Comparison of ENCODE assay signal across 1 cellular context in the genomic region with DNA sequence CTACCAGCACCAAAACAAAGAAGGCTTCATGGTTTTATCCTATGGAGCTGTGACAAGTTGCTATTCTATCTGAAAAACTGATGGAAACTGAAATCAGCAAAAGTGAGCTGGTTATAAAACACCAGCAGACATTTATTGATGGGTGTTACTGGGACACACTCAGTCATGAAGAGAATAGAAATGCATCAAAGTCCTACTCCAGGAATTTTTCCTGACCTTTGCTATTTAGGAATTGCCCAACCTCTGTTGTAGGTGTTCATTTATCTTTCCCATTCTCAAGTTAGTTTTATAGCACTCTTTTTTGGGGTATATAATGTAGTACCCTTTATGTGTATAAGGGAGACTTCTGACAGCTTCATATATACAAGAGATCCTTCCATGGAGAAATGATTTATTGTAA.
A peak's percentile ranks its signal among the peaks of the same experiment; 100 is the strongest.
TF ChIP-seq lines count a peak whose summit lies in the region.

No MANE protein-coding gene starts in this region.

TF ChIP-seq in HepG2, 621 proteins besides CTCF, POLR2A, EP300 and RAD21 (continued from another document and continues in another):
- TF ChIP-seq, protein P1, sequence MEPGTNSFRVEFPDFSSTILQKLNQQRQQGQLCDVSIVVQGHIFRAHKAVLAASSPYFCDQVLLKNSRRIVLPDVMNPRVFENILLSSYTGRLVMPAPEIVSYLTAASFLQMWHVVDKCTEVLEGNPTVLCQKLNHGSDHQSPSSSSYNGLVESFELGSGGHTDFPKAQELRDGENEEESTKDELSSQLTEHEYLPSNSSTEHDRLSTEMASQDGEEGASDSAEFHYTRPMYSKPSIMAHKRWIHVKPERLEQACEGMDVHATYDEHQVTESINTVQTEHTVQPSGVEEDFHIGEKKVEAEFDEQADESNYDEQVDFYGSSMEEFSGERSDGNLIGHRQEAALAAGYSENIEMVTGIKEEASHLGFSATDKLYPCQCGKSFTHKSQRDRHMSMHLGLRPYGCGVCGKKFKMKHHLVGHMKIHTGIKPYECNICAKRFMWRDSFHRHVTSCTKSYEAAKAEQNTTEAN (CRISPR knock-in tag; conservative IDR thresholded peaks at IDR 0.05) = no peak
- TF ChIP-seq, protein P2, sequence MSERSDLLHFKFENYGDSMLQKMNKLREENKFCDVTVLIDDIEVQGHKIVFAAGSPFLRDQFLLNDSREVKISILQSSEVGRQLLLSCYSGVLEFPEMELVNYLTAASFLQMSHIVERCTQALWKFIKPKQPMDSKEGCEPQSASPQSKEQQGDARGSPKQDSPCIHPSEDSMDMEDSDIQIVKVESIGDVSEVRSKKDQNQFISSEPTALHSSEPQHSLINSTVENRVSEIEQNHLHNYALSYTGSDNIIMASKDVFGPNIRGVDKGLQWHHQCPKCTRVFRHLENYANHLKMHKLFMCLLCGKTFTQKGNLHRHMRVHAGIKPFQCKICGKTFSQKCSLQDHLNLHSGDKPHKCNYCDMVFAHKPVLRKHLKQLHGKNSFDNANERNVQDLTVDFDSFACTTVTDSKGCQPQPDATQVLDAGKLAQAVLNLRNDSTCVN (CRISPR knock-in tag; IDR thresholded peaks at IDR 0.05; ENCODE audit: borderline replicate concordance) = no peak
- TF ChIP-seq FOSL1 (CRISPR knock-in tag; IDR thresholded peaks at IDR 0.05; ENCODE audit: borderline replicate concordance) (no peak), KDM6A (CRISPR knock-in tag; IDR thresholded peaks at IDR 0.05; ENCODE audit: low read depth) (no peak), CEBPG (CRISPR knock-in tag; IDR thresholded peaks at IDR 0.05) (peak; percentile 79), ADNP (CRISPR knock-in tag; IDR thresholded peaks at IDR 0.05) (no peak), HNRNPH1 (optimal IDR thresholded peaks at IDR 0.05; ENCODE audit: low read depth, low read length) (no peak), ZNF567 (CRISPR knock-in tag; IDR thresholded peaks at IDR 0.05; ENCODE audit: borderline replicate concordance) (no peak), ZFYVE20 (CRISPR knock-in tag; IDR thresholded peaks at IDR 0.05; ENCODE audit: borderline replicate concordance, low read depth) (no peak), FOXO1 (CRISPR knock-in tag; IDR thresholded peaks at IDR 0.05) (no peak), TCF12 (IDR thresholded peaks at IDR 0.05) (no peak), TCF12 (CRISPR knock-in tag; IDR thresholded peaks at IDR 0.05) (no peak), ZNF782 (CRISPR knock-in tag; IDR thresholded peaks at IDR 0.05; ENCODE audit: borderline replicate concordance) (no peak), REXO4 (CRISPR knock-in tag; IDR thresholded peaks at IDR 0.05; ENCODE audit: borderline replicate concordance) (no peak), ZNF484 (CRISPR knock-in tag; IDR thresholded peaks at IDR 0.05; ENCODE audit: borderline replicate concordance, low read depth) (no peak), ZNF264 (CRISPR knock-in tag; IDR thresholded peaks at IDR 0.05) (no peak), ZMYM3 (CRISPR knock-in tag; IDR thresholded peaks at IDR 0.05) (no peak), SETDB1 (CRISPR knock-in tag; IDR thresholded peaks at IDR 0.05; ENCODE audit: borderline replicate concordance) (no peak), ZNF766 (CRISPR knock-in tag; IDR thresholded peaks at IDR 0.05; ENCODE audit: borderline replicate concordance) (no peak), STAG1 (CRISPR knock-in tag; IDR thresholded peaks at IDR 0.05) (no peak), DPF2 (CRISPR knock-in tag; IDR thresholded peaks at IDR 0.05; ENCODE audit: borderline replicate concordance, low read depth) (0 out of 2 replicates have a peak, but pooled peaks have one; percentile 23), GTF3A (CRISPR knock-in tag; conservative IDR thresholded peaks at IDR 0.05) (no peak), NR2F2 (IDR thresholded peaks at IDR 0.05; ENCODE audit: borderline replicate concordance, low read depth) (0 out of 2 replicates have a peak, but pooled peaks have one; percentile 38), ZNF530 (CRISPR knock-in tag; IDR thresholded peaks at IDR 0.05; ENCODE audit: low read depth) (no peak), EZH2 (conservative IDR thresholded peaks at IDR 0.05; ENCODE audit: low read depth, low read length) (no peak), CBFB (CRISPR knock-in tag; IDR thresholded peaks at IDR 0.05) (no peak), RBM22 (optimal IDR thresholded peaks at IDR 0.05; ENCODE audit: low read length) (no peak), SPEN (CRISPR knock-in tag; IDR thresholded peaks at IDR 0.05; ENCODE audit: low read depth) (no peak), ZNF556 (CRISPR knock-in tag; IDR thresholded peaks at IDR 0.05; ENCODE audit: borderline replicate concordance) (no peak), CENPT (CRISPR knock-in tag; IDR thresholded peaks at IDR 0.05; ENCODE audit: low read depth) (no peak), NRL (CRISPR knock-in tag; IDR thresholded peaks at IDR 0.05; ENCODE audit: borderline replicate concordance) (no peak), ZNF235 (CRISPR knock-in tag; IDR thresholded peaks at IDR 0.05; ENCODE audit: borderline replicate concordance) (no peak)
- TF ChIP-seq, protein P3, sequence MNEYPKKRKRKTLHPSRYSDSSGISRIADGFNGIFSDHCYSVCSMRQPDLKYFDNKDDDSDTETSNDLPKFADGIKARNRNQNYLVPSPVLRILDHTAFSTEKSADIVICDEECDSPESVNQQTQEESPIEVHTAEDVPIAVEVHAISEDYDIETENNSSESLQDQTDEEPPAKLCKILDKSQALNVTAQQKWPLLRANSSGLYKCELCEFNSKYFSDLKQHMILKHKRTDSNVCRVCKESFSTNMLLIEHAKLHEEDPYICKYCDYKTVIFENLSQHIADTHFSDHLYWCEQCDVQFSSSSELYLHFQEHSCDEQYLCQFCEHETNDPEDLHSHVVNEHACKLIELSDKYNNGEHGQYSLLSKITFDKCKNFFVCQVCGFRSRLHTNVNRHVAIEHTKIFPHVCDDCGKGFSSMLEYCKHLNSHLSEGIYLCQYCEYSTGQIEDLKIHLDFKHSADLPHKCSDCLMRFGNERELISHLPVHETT (CRISPR knock-in tag; conservative IDR thresholded peaks at IDR 0.05) = no peak
- TF ChIP-seq, protein P4, sequence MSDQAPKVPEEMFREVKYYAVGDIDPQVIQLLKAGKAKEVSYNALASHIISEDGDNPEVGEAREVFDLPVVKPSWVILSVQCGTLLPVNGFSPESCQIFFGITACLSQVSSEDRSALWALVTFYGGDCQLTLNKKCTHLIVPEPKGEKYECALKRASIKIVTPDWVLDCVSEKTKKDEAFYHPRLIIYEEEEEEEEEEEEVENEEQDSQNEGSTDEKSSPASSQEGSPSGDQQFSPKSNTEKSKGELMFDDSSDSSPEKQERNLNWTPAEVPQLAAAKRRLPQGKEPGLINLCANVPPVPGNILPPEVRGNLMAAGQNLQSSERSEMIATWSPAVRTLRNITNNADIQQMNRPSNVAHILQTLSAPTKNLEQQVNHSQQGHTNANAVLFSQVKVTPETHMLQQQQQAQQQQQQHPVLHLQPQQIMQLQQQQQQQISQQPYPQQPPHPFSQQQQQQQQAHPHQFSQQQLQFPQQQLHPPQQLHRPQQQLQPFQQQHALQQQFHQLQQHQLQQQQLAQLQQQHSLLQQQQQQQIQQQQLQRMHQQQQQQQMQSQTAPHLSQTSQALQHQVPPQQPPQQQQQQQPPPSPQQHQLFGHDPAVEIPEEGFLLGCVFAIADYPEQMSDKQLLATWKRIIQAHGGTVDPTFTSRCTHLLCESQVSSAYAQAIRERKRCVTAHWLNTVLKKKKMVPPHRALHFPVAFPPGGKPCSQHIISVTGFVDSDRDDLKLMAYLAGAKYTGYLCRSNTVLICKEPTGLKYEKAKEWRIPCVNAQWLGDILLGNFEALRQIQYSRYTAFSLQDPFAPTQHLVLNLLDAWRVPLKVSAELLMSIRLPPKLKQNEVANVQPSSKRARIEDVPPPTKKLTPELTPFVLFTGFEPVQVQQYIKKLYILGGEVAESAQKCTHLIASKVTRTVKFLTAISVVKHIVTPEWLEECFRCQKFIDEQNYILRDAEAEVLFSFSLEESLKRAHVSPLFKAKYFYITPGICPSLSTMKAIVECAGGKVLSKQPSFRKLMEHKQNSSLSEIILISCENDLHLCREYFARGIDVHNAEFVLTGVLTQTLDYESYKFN (CRISPR knock-in tag; conservative IDR thresholded peaks at IDR 0.05) = peak; percentile 62
- TF ChIP-seq, protein P5, sequence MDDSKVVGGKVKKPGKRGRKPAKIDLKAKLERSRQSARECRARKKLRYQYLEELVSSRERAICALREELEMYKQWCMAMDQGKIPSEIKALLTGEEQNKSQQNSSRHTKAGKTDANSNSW (CRISPR knock-in tag; IDR thresholded peaks at IDR 0.05; ENCODE audit: borderline replicate concordance) = no peak
- TF ChIP-seq, protein P6, sequence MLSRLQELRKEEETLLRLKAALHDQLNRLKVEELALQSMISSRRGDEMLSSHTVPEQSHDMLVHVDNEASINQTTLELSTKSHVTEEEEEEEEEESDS (CRISPR knock-in tag; IDR thresholded peaks at IDR 0.05; ENCODE audit: borderline replicate concordance) = no peak
- TF ChIP-seq, protein P7, sequence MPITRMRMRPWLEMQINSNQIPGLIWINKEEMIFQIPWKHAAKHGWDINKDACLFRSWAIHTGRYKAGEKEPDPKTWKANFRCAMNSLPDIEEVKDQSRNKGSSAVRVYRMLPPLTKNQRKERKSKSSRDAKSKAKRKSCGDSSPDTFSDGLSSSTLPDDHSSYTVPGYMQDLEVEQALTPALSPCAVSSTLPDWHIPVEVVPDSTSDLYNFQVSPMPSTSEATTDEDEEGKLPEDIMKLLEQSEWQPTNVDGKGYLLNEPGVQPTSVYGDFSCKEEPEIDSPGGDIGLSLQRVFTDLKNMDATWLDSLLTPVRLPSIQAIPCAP (CRISPR knock-in tag; IDR thresholded peaks at IDR 0.05; ENCODE audit: low read depth) = no peak
- TF ChIP-seq, protein P8, sequence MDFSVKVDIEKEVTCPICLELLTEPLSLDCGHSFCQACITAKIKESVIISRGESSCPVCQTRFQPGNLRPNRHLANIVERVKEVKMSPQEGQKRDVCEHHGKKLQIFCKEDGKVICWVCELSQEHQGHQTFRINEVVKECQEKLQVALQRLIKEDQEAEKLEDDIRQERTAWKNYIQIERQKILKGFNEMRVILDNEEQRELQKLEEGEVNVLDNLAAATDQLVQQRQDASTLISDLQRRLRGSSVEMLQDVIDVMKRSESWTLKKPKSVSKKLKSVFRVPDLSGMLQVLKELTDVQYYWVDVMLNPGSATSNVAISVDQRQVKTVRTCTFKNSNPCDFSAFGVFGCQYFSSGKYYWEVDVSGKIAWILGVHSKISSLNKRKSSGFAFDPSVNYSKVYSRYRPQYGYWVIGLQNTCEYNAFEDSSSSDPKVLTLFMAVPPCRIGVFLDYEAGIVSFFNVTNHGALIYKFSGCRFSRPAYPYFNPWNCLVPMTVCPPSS (IDR thresholded peaks at IDR 0.05) = no peak
- TF ChIP-seq, protein P9, sequence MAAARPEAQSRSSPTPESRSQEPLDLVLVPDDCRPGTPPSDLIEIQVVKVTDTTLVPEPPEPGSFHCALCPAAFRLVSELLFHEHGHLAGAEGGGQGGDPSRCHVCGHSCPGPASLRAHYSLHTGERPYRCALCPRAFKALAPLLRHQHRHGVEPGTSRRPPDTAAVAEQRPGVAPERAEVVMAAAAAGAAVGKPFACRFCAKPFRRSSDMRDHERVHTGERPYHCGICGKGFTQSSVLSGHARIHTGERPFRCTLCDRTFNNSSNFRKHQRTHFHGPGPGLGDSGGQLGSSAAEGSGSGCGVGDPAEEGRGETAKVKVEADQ (CRISPR knock-in tag; IDR thresholded peaks at IDR 0.05; ENCODE audit: borderline replicate concordance) = no peak
- TF ChIP-seq, protein P10, sequence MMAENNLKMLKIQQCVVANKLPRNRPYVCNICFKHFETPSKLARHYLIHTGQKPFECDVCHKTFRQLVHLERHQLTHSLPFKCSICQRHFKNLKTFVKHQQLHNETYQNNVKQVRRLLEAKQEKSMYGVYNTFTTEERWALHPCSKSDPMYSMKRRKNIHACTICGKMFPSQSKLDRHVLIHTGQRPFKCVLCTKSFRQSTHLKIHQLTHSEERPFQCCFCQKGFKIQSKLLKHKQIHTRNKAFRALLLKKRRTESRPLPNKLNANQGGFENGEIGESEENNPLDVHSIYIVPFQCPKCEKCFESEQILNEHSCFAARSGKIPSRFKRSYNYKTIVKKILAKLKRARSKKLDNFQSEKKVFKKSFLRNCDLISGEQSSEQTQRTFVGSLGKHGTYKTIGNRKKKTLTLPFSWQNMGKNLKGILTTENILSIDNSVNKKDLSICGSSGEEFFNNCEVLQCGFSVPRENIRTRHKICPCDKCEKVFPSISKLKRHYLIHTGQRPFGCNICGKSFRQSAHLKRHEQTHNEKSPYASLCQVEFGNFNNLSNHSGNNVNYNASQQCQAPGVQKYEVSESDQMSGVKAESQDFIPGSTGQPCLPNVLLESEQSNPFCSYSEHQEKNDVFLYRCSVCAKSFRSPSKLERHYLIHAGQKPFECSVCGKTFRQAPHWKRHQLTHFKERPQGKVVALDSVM (CRISPR knock-in tag; IDR thresholded peaks at IDR 0.05) = no peak
- TF ChIP-seq, protein P11, sequence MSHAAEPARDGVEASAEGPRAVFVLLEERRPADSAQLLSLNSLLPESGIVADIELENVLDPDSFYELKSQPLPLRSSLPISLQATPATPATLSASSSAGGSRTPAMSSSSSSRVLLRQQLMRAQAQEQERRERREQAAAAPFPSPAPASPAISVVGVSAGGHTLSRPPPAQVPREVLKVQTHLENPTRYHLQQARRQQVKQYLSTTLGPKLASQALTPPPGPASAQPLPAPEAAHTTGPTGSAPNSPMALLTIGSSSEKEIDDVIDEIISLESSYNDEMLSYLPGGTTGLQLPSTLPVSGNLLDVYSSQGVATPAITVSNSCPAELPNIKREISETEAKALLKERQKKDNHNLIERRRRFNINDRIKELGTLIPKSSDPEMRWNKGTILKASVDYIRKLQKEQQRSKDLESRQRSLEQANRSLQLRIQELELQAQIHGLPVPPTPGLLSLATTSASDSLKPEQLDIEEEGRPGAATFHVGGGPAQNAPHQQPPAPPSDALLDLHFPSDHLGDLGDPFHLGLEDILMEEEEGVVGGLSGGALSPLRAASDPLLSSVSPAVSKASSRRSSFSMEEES (CRISPR knock-in tag; IDR thresholded peaks at IDR 0.05) = no peak
- TF ChIP-seq, protein P12, sequence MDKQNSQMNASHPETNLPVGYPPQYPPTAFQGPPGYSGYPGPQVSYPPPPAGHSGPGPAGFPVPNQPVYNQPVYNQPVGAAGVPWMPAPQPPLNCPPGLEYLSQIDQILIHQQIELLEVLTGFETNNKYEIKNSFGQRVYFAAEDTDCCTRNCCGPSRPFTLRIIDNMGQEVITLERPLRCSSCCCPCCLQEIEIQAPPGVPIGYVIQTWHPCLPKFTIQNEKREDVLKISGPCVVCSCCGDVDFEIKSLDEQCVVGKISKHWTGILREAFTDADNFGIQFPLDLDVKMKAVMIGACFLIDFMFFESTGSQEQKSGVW (CRISPR knock-in tag; IDR thresholded peaks at IDR 0.05; ENCODE audit: borderline replicate concordance) = no peak
- TF ChIP-seq, protein P13, sequence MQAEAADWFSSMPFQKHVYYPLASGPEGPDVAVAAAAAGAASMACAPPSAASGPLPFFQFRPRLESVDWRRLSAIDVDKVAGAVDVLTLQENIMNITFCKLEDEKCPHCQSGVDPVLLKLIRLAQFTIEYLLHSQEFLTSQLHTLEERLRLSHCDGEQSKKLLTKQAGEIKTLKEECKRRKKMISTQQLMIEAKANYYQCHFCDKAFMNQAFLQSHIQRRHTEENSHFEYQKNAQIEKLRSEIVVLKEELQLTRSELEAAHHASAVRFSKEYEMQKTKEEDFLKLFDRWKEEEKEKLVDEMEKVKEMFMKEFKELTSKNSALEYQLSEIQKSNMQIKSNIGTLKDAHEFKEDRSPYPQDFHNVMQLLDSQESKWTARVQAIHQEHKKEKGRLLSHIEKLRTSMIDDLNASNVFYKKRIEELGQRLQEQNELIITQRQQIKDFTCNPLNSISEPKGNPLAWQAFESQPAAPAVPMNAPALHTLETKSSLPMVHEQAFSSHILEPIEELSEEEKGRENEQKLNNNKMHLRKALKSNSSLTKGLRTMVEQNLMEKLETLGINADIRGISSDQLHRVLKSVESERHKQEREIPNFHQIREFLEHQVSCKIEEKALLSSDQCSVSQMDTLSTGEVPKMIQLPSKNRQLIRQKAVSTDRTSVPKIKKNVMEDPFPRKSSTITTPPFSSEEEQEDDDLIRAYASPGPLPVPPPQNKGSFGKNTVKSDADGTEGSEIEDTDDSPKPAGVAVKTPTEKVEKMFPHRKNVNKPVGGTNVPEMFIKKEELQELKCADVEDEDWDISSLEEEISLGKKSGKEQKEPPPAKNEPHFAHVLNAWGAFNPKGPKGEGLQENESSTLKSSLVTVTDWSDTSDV (CRISPR knock-in tag; IDR thresholded peaks at IDR 0.05) = no peak
